In genomic region chr19:47718427-47719046, GRCh38 we compare ENCODE assay signal across 8 cellular contexts. TPM values are rescaled to one million over a fixed set of nuclear protein-coding genes. Genes with fewer than 3 reads are reported as not detected.
A peak's percentile ranks its signal among the peaks of the same experiment; 100 is the strongest.
DNase-seq lines count a peak whose midpoint lies in the region; ATAC-seq, FAIRE-seq and TF ChIP-seq lines count a peak whose summit lies in the region.
"Not testable (repeated sequence)": the region's sequence is repeated elsewhere in the genome, so short reads cannot be mapped to it uniquely, and the experiment has no call there.
"Had no signal": no experiment of that assay in that cellular context is flagged by ENCODE, and none has a peak within 500 bp of the region (broad histone marks: within the 10 kb centered on the region; RNA-seq: fewer than 3 reads in every experiment).

No MANE protein-coding gene starts in this region.

- 17 to 18% methylated on average over 1 to 2 of the region's 10 CpGs for WGBS in gastroesophageal sphincter (ENCODE audit: low coverage in 1 of 2), 2 donors
- WGBS in pancreas, 2 donors, result 66 to 78% methylated on average over 10 of the region's 10 CpGs

- H3K36me3 ChIP-seq in HUES6 (ENCODE audit: control insufficient read depth, insufficient read depth, low read length) (peaks cover 12% of the 10 kb centered on the region; the same call in 1 of the 2 replicates), ascending aorta (peaks cover 19 to 27% of the 10 kb centered on the region in 2 donors), gastroesophageal sphincter (peaks cover 0 to 30% of the 10 kb centered on the region in 2 donors), lower lobe of right lung (peaks cover 24% of the 10 kb centered on the region)
- H3K36me3 ChIP-seq in pancreas, result not testable (repeated sequence)

- TF ChIP-seq EP300 in gastroesophageal sphincter (IDR thresholded peaks at IDR 0.05), result not testable (repeated sequence)

- ATAC-seq in gastroesophageal sphincter, lower lobe of right lung, pancreas: not testable (repeated sequence)

- not testable (repeated sequence) for H3K9me3 ChIP-seq in HUES6 (ENCODE audit: control insufficient read depth, insufficient read depth, low read depth, low read length); ascending aorta; gastroesophageal sphincter; lower lobe of right lung; pancreas

- not testable (repeated sequence) for TF ChIP-seq POLR2A in gastroesophageal sphincter (IDR thresholded peaks at IDR 0.05)

- H3K4me3 ChIP-seq in HUES6 (ENCODE audit: low read depth, low read length); pancreas: not testable (repeated sequence)
- H3K4me3 ChIP-seq in ascending aorta (peak overlapping the region; percentile 10 to 61), dorsolateral prefrontal cortex (peak overlapping the region in 33 of 59 donors; percentile 5 to 51 (median 35)), gastroesophageal sphincter (peak overlapping the region; percentile 0 to 47), lower lobe of right lung (peak overlapping the region; percentile 31)

- H3K27me3 ChIP-seq in HUES6 (ENCODE audit: control insufficient read depth, insufficient read depth, low read length); ascending aorta; dorsolateral prefrontal cortex; gastroesophageal sphincter; lower lobe of right lung (ENCODE audit: low read depth); pancreas: not testable (repeated sequence)

- H3K9ac ChIP-seq in HUES6 (ENCODE audit: low read length), result peak overlapping the region; percentile 12

- intact Hi-C loops in ascending aorta (cut with DNase I), result loop anchor here (1.0 kb wide), 1 partner anchor 25 kb away; no protein-coding TSS in a partner anchor
- intact Hi-C loops in dorsolateral prefrontal cortex (cut with DNase I); lower lobe of right lung (cut with DNase I): not testable (repeated sequence)
- intact Hi-C loops in pancreas (cut with DNase I), result loop anchor here in 2 of 3 donors (10.0 kb wide), 1 partner anchor 66 kb away; no protein-coding TSS in a partner anchor

- not testable (repeated sequence) for DNase-seq in ascending aorta (ENCODE audit: low spot score in 2 of 2); dorsolateral prefrontal cortex; lower lobe of right lung
- DNase-seq in pancreas (peak in 1 of 6 donors; percentile 45), substantia nigra (lab: John Stamatoyannopoulos, UW) (peak in 1 of 49 donors; percentile 17)

- H3K4me1 ChIP-seq in HUES6 (ENCODE audit: control insufficient read depth, insufficient read depth, low read length), result peaks cover 13% of the 10 kb centered on the region; the same call in 1 of the 2 replicates
- H3K4me1 ChIP-seq in ascending aorta, result peaks cover 10 to 63% of the 10 kb centered on the region in 2 donors
- peaks cover 6 to 97% (median 70%) of the 10 kb centered on the region in 3 donors for H3K4me1 ChIP-seq in gastroesophageal sphincter
- H3K4me1 ChIP-seq in lower lobe of right lung, result peaks cover 66% of the 10 kb centered on the region
- H3K4me1 ChIP-seq in pancreas, result not testable (repeated sequence)

- TF ChIP-seq CTCF in ascending aorta (IDR thresholded peaks at IDR 0.05); dorsolateral prefrontal cortex (IDR thresholded peaks at IDR 0.05 in 54 of 56, conservative IDR thresholded peaks at IDR 0.05 in 2 of 56; ENCODE audit: low read depth in 1 of 56, partially characterized antibody in 56 of 56); gastroesophageal sphincter (IDR thresholded peaks at IDR 0.05); lower lobe of right lung (IDR thresholded peaks at IDR 0.05); pancreas (IDR thresholded peaks at IDR 0.05): not testable (repeated sequence)

- H3K27ac ChIP-seq in HUES6 (ENCODE audit: low read depth, low read length) (peak overlapping the region; percentile 12; the same call in 1 of the 2 replicates), ascending aorta (peak overlapping the region; percentile 90 to 98), dorsolateral prefrontal cortex (peak overlapping the region in 55 of 59 donors; percentile 18 to 87 (median 77)), gastroesophageal sphincter (peak overlapping the region; percentile 68 to 99 (median 94)), lower lobe of right lung (peak overlapping the region; percentile 73), pancreas (peak overlapping the region in 3 of 4 donors; percentile 51 to 71 (median 60)), substantia nigra (ENCODE audit: low read depth, low read length, poor library complexity, severe bottlenecking) (peak overlapping the region; percentile 58)

- FAIRE-seq in pancreas (lab: Jason Lieb, UNC), result not testable (repeated sequence)

RNA-seq across cellular contexts. Expression of gene EHD2, which starts 5.3 kb away (rescaled TPM):
- total RNA-seq in ascending aorta (342 TPM), dorsolateral prefrontal cortex (10 to 100 TPM; 12.2 to 45.9 (median 22.6) TPM), gastroesophageal sphincter (100 to 1,000 TPM; 149 to 383 (median 159) TPM), lower lobe of right lung (148 TPM), pancreas (10 to 100 TPM; 14.8 to 28.3 (median 21.6) TPM)
- 10 to 100 TPM; 13.4 to 17.9 TPM for polyA plus RNA-seq in pancreas
- polyA plus RNA-seq: immature natural killer cell had no signal

RNA-seq across cellular contexts. Expression of gene NOP53, which starts 26.8 kb away (rescaled TPM):
- 385 TPM for total RNA-seq in ascending aorta
- 100 to 1,000 TPM in 112 of 120 experiments, 10 to 100 TPM in 8; 84.8 to 189 (median 120) TPM for total RNA-seq in dorsolateral prefrontal cortex
- 100 to 1,000 TPM; 332 to 592 (median 362) TPM for total RNA-seq in gastroesophageal sphincter
- total RNA-seq in lower lobe of right lung, result 282 TPM
- 100 to 1,000 TPM; 297 to 510 (median 392) TPM for total RNA-seq in pancreas
- polyA plus RNA-seq in pancreas, result 100 to 1,000 TPM; 304 to 576 TPM

RNA-seq across cellular contexts. Expression of gene SELENOW, which starts 60.0 kb away (rescaled TPM):
- total RNA-seq in ascending aorta (771 TPM), dorsolateral prefrontal cortex (100 to 1,000 TPM; 527 to 872 (median 653) TPM), gastroesophageal sphincter (1,000 to 10,000 TPM; 1,196 to 1,646 (median 1,370) TPM), lower lobe of right lung (247 TPM), pancreas (100 to 1,000 TPM in 1 of 6 donors, 10 to 100 TPM in 5; 55.4 to 139 (median 76.3) TPM)
- polyA plus RNA-seq in pancreas, result 100 to 1,000 TPM; 286 to 291 TPM

Comparison
In these comparisons a context has a peak if more than half of its experiments do, and no peak if none do; other contexts are left out.
1. H3K27ac ChIP-seq: peak in every context shown above with its lines; median percentile 94 in gastroesophageal sphincter; 94 in ascending aorta; 77 in dorsolateral prefrontal cortex; 73 in lower lobe of right lung; 60 in pancreas; 58 in substantia nigra; 12 in HUES6.